Comparison of ENCODE assay signal across 8 cellular contexts in the genomic region with DNA sequence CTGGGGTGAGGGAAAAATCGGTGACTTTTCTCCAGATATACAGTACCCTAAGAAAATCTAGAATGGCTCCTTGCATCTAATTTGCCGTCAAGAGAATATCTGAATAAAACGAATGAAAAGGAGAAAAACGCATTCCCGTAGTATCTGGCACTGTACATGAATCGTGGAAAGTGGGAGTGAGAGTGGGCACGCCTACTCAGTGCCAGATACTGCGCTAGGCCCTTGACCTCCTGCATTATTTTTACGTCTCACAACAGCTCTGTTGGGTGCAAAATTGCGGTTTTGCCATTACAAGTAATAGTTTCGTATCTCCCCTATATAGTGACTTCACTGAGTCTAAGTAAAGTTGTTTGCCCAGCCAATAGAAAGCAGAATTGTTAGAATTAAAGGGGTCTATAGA. TPM values are rescaled to one million over a fixed set of nuclear protein-coding genes. Genes with fewer than 3 reads are reported as not detected.
DNase-seq lines count a peak whose midpoint lies in the region; ATAC-seq and TF ChIP-seq lines count a peak whose summit lies in the region.

No MANE protein-coding gene starts in this region.

- no peaks in the 10 kb centered on the region for H3K79me2 ChIP-seq in OCI-LY1 (ENCODE audit: insufficient read depth, low read length)

- H3K4me2 ChIP-seq in OCI-LY1 (ENCODE audit: low read length) = peak overlapping the region; percentile 44; the same call in 1 of the 2 replicates

- no peaks in the 10 kb centered on the region for H3K36me3 Mint-ChIP-seq in CD8-positive, alpha-beta memory T cell

- H3K4me1 ChIP-seq in CD8-positive, alpha-beta memory T cell (ENCODE audit: insufficient read depth, low read length) = peaks cover 19% of the 10 kb centered on the region
- H3K4me1 ChIP-seq in OCI-LY1 (ENCODE audit: insufficient read depth, low read length, severe bottlenecking) = peaks cover 3% of the 10 kb centered on the region
- peaks cover 0 to 15% (median 6%) of the 10 kb centered on the region in 4 donors for H3K4me1 ChIP-seq in tibial nerve

- H3K4me3 ChIP-seq in CD8-positive, alpha-beta memory T cell (ENCODE audit: low read length) = peak overlapping the region; percentile 56
- H3K4me3 ChIP-seq in OCI-LY1 (ENCODE audit: low read depth, low read length, poor library complexity, severe bottlenecking) = peak overlapping the region; percentile 50
- peak overlapping the region; percentile 34 for H3K4me3 ChIP-seq in iPS-11a (ENCODE audit: low read depth, low read length)
- H3K4me3 ChIP-seq in tibial nerve = peak overlapping the region; percentile 25 to 60 (median 50)

- POLR2A ChIA-PET in CD8-positive, alpha-beta memory T cell (lab: Charles Lee) = interaction anchor here (0.6 kb wide), 1 partner anchor 183 kb away, joined by 3 read pairs; a partner anchor contains a TSS

- peak; percentile 46 for ATAC-seq in GM21526 (IDR thresholded peaks at IDR 0.05; ENCODE audit: low FRiP score, unreplicated experiment)

- no peak for TF ChIP-seq EP300 in tibial nerve (IDR thresholded peaks at IDR 0.05)

- H4K20me1 ChIP-seq in OCI-LY1 (ENCODE audit: insufficient read depth, low read length) = no peaks in the 10 kb centered on the region

- no peaks in the 10 kb centered on the region for H3K9me3 Mint-ChIP-seq in CD8-positive, alpha-beta memory T cell

- no peak overlapping the region for H3K27ac ChIP-seq in CD8-positive, alpha-beta memory T cell (ENCODE audit: low read depth, low read length)
- H3K27ac ChIP-seq in OCI-LY1 (ENCODE audit: low read depth, low read length, poor library complexity, severe bottlenecking) (no peak overlapping the region), tibial nerve (peak overlapping the region in 2 of 4 donors; percentile 58 to 64)

- no peaks in the 10 kb centered on the region for H3K36me3 ChIP-seq in CD8-positive, alpha-beta memory T cell (ENCODE audit: insufficient read depth, low read length)
- no peaks in the 10 kb centered on the region for H3K36me3 ChIP-seq in OCI-LY1 (ENCODE audit: insufficient read depth, low read length)
- no peaks in the 10 kb centered on the region for H3K36me3 ChIP-seq in tibial nerve

- H3K4me1 Mint-ChIP-seq in CD8-positive, alpha-beta memory T cell = peaks cover 16 to 43% (median 20%) of the 10 kb centered on the region in 3 donors

- no peak for TF ChIP-seq POLR2A in tibial nerve (IDR thresholded peaks at IDR 0.05)

- no peaks in the 10 kb centered on the region for H3K27me3 ChIP-seq in CD8-positive, alpha-beta memory T cell (ENCODE audit: insufficient read depth, low read length, poor library complexity, severe bottlenecking)
- H3K27me3 ChIP-seq in OCI-LY1 (ENCODE audit: insufficient read depth, low read length) = no peaks in the 10 kb centered on the region
- H3K27me3 ChIP-seq in tibial nerve = no peaks in the 10 kb centered on the region

- DNase-seq in CD8-positive, alpha-beta memory T cell = no peak
- DNase-seq in tibial nerve (ENCODE audit: low spot score in 2 of 2) = no peak
- no peak for DNase-seq in RKO (ENCODE audit: low spot score)
- no peak for DNase-seq in foreskin melanocyte
- DNase-seq in SW480 (ENCODE audit: low spot score) = no peak

- peak overlapping the region; percentile 46 to 84 (median 77) for H3K4me3 Mint-ChIP-seq in CD8-positive, alpha-beta memory T cell

- H2AFZ ChIP-seq in OCI-LY1 (ENCODE audit: low read length) = no peak overlapping the region

- H3K9me2 ChIP-seq in OCI-LY1 (ENCODE audit: low read depth, low read length) = no peaks in the 10 kb centered on the region

- CTCF ChIA-PET in CD8-positive, alpha-beta memory T cell (lab: Charles Lee) = interaction anchor here (1.0 to 1.2 kb wide), 2 partner anchors 18 to 71 kb away, joined by 3 read pairs; no protein-coding TSS in a partner anchor

- 63 to 68% methylated on average over 11 of the region's 11 CpGs for WGBS in tibial nerve, 2 donors

- H3K9ac ChIP-seq in OCI-LY1 (ENCODE audit: low read length) = no peak overlapping the region

- peaks cover 10 to 29% of the 10 kb centered on the region in 2 donors for H3K27me3 Mint-ChIP-seq in CD8-positive, alpha-beta memory T cell

- H3K9me3 ChIP-seq in CD8-positive, alpha-beta memory T cell (ENCODE audit: low read length) = no peaks in the 10 kb centered on the region
- H3K9me3 ChIP-seq in OCI-LY1 (ENCODE audit: low read length) (no peaks in the 10 kb centered on the region), tibial nerve (no peaks in the 10 kb centered on the region)

- no peak for TF ChIP-seq CTCF in OCI-LY1 (IDR thresholded peaks at IDR 0.05; ENCODE audit: low read length)
- TF ChIP-seq CTCF in tibial nerve (IDR thresholded peaks at IDR 0.05) = no peak

- peak overlapping the region in 2 of 8 donors; percentile 20 to 61 for H3K27ac Mint-ChIP-seq in CD8-positive, alpha-beta memory T cell

- H3F3A ChIP-seq in OCI-LY1 (ENCODE audit: insufficient read depth, low read length) = no peaks in the 10 kb centered on the region

RNA-seq across cellular contexts. Expression of a gene that starts 1.3 kb away (rescaled TPM):
- total RNA-seq in CD8-positive, alpha-beta memory T cell = 1 to 10 TPM; 1.7 to 2.2 TPM
- 10.9 TPM for polyA plus RNA-seq in CD8-positive, alpha-beta memory T cell
- total RNA-seq in tibial nerve = 10 to 100 TPM in 1 of 4 donors, 1 to 10 TPM in 2, under 1 TPM in 1; 0.60 to 11.4 (median 5.4) TPM

RNA-seq across cellular contexts. Expression of a gene that starts 48.9 kb away (rescaled TPM):
- not detected for total RNA-seq in CD8-positive, alpha-beta memory T cell
- polyA plus RNA-seq in CD8-positive, alpha-beta memory T cell = not detected
- total RNA-seq in tibial nerve = 1 to 10 TPM; 4.5 to 5.7 (median 5.0) TPM

Comparison
In these comparisons a context has a peak if more than half of its experiments do, and no peak if none do; other contexts are left out.
1. RNA of a gene that starts 48.9 kb away (total RNA-seq): 4.5 to 5.7 TPM in tibial nerve; not detected in CD8-positive, alpha-beta memory T cell; every median in the first group is over 4 times any median in the second.
2. Peak in every context shown above with its lines, with median percentiles within 50 percentile points of each other: H3K4me3 ChIP-seq.